Comparison of ENCODE assay signal across 19 cellular contexts in the genomic region with DNA sequence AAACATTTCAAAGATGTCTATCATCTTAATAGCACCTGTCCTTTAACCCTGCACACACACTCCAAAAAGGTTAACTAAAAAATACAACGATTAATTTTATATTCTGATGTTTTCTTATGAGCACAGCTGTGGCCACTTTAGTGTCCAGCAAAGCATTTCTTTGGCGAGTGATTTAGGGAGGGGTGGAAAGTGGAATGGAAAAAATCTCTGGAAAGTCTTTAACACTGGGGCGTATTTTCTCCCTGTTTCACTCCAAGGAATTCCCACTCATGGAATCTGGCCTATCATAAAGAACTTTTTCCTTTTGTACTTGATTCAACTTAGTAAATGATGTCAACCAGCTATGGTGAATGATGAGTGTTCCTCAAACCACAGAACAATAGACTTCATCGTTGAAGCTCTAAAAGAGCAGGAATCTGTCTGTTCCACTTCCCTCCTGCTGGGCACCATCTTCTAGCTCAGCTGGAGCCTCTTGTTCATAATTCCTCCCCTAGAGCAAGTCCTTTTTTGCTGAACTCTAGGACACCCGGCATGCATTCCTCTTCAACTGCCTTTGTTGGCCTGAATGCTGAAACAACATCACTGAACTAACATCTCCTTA.
A peak's percentile ranks its signal among the peaks of the same experiment; 100 is the strongest.
DNase-seq lines count a peak whose midpoint lies in the region; ATAC-seq, FAIRE-seq and TF ChIP-seq lines count a peak whose summit lies in the region.
"Had no signal": no experiment of that assay in that cellular context is flagged by ENCODE, and none has a peak within 500 bp of the region (broad histone marks: within the 10 kb centered on the region; RNA-seq: fewer than 3 reads in every experiment).

No MANE protein-coding gene starts in this region.

- H3K36me3 Mint-ChIP-seq in osteocyte (ENCODE audit: unreplicated experiment) = no peaks in the 10 kb centered on the region
- H3K36me3 Mint-ChIP-seq: activated naive CD8-positive, alpha-beta T cell treated with anti-CD3 and anti-CD28 coated beads, Interleukin-2, amount 10 ng/mL, durations not matched to agents 7 days and 5 days; stimulated activated naive B cell treated with anti-CD40 and anti-IgM and Interleukin-4, amounts not matched to agents 10 μg/mL and 1 μg/mL and 100 μg/mL, for 72 hours had no signal

- H3K9me3 Mint-ChIP-seq in osteocyte (ENCODE audit: unreplicated experiment) = no peaks in the 10 kb centered on the region
- H3K9me3 Mint-ChIP-seq: activated naive CD8-positive, alpha-beta T cell treated with anti-CD3 and anti-CD28 coated beads, Interleukin-2, amount 10 ng/mL, durations not matched to agents 7 days and 5 days; activated T-cell treated with anti-CD3 and anti-CD28 coated beads, Interleukin-2, amount 50 U/mL, for 24 hours; stimulated activated naive B cell treated with anti-CD40 and anti-IgM and Interleukin-4, amounts not matched to agents 10 μg/mL and 1 μg/mL and 100 μg/mL, for 72 hours had no signal

- peak overlapping the region; percentile 5 for H3K27ac Mint-ChIP-seq in osteocyte (ENCODE audit: unreplicated experiment)
- H3K27ac Mint-ChIP-seq: activated naive CD8-positive, alpha-beta T cell treated with anti-CD3 and anti-CD28 coated beads, Interleukin-2, amount 10 ng/mL, durations not matched to agents 7 days and 5 days; activated T-cell treated with anti-CD3 and anti-CD28 coated beads, Interleukin-2, amount 50 U/mL, for 24 hours; stimulated activated naive B cell treated with anti-CD40 and anti-IgM and Interleukin-4, amounts not matched to agents 10 μg/mL and 1 μg/mL and 100 μg/mL, for 72 hours had no signal

- peak; percentile 99 for FAIRE-seq in endometrium (lab: Jason Lieb, UNC)

- H3K4me3 Mint-ChIP-seq in osteocyte (ENCODE audit: unreplicated experiment) = no peak overlapping the region
- H3K4me3 Mint-ChIP-seq: activated naive CD8-positive, alpha-beta T cell treated with anti-CD3 and anti-CD28 coated beads, Interleukin-2, amount 10 ng/mL, durations not matched to agents 7 days and 5 days; activated T-cell treated with anti-CD3 and anti-CD28 coated beads, Interleukin-2, amount 50 U/mL, for 24 hours; stimulated activated naive B cell treated with anti-CD40 and anti-IgM and Interleukin-4, amounts not matched to agents 10 μg/mL and 1 μg/mL and 100 μg/mL, for 72 hours had no signal

- no peak for ATAC-seq in GM18873 (IDR thresholded peaks at IDR 0.05; ENCODE audit: low FRiP score, unreplicated experiment)
- ATAC-seq: activated CD4-positive, CD25-positive, alpha-beta regulatory T cell treated with anti-CD3 and anti-CD28 coated beads, Interleukin-2, amount 50 U/mL, for 24 hours; HCT116 had no signal

- peaks cover 19% of the 10 kb centered on the region for H3K27me3 Mint-ChIP-seq in osteocyte (ENCODE audit: unreplicated experiment)
- H3K27me3 Mint-ChIP-seq: stimulated activated naive B cell treated with anti-CD40 and anti-IgM and Interleukin-4, amounts not matched to agents 10 μg/mL and 1 μg/mL and 100 μg/mL, for 72 hours had no signal

- no peak for TF ChIP-seq CTCF in osteocyte (IDR thresholded peaks at IDR 0.05)

- DNase-seq in AG20443 (ENCODE audit: low spot score) (peak; percentile 30), NCI-H226 (peak; percentile 16), osteocyte (ENCODE audit: extremely low spot score, unreplicated experiment) (no peak), pons (ENCODE audit: low spot score) (no peak), NCI-H128 (lab: John Stamatoyannopoulos, UW; ENCODE audit: unreplicated experiment) (no peak), occipital lobe (lab: John Stamatoyannopoulos, UW) (no peak)
- DNase-seq: activated naive CD8-positive, alpha-beta T cell treated with anti-CD3 and anti-CD28 coated beads, Interleukin-2, amount 10 ng/mL, durations not matched to agents 7 days and 5 days; activated T-cell treated with anti-CD3 and anti-CD28 coated beads, Interleukin-2, amount 50 U/mL, for 24 hours; esophagus squamous epithelium; KG1; mesenchymal stem cell; NCI-H1436; NCI-H510A; stimulated activated naive B cell treated with anti-CD40 and anti-IgM and Interleukin-4, amounts not matched to agents 10 μg/mL and 1 μg/mL and 100 μg/mL, for 72 hours; T-helper 1 cell had no signal

- H3K4me1 Mint-ChIP-seq in osteocyte (ENCODE audit: unreplicated experiment) = peaks cover 21% of the 10 kb centered on the region
- H3K4me1 Mint-ChIP-seq: activated naive CD8-positive, alpha-beta T cell treated with anti-CD3 and anti-CD28 coated beads, Interleukin-2, amount 10 ng/mL, durations not matched to agents 7 days and 5 days had no signal

Comparison
In these comparisons a context has a peak if more than half of its experiments do, and no peak if none do; other contexts are left out.
1. DNase-seq: peak in AG20443 (single experiment) and NCI-H226 (single experiment); none in osteocyte (single experiment), pons (single experiment), NCI-H128 (single experiment) and occipital lobe (single experiment).